ENCODE assay signal across 18 cellular contexts in the genomic region with DNA sequence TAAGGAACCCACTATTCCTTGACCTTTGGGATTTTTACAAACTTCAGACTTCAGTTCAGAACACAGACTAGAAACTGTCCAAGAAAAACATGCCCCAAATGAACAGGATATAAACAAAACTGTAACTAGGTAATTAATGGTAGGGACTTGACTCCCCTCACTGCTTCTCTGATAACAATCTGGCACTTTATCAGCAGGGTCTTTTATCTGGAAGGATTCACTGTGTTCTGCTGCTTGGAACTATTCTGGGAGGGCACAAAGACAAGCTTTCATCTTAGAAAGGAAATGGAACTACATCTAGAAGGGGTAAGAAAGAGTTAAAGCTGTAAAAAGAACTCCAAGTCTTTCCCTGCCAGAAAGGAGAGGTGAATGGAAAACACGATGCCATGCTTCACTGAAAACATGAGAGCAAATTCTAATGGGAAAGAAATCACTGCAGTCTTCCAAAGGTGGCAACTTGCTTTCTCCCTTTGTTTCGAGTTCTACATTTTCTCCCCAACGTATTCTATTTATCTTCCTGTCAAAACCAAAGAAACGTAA.
DNase-seq lines count a peak whose midpoint lies in the region; ATAC-seq and TF ChIP-seq lines count a peak whose summit lies in the region.
"Had no signal": no experiment of that assay in that cellular context is flagged by ENCODE, and none has a peak within 500 bp of the region (broad histone marks: within the 10 kb centered on the region; RNA-seq: fewer than 3 reads in every experiment).

No MANE protein-coding gene starts in this region.

- H3K4me3 ChIP-seq in left ventricle myocardium inferior (no peak overlapping the region), right cardiac atrium (ENCODE audit: low read length) (no peak overlapping the region)
- H3K4me3 ChIP-seq: upper lobe of right lung had no signal

- H3K27ac Mint-ChIP-seq in progenitor cell of endocrine pancreas, result peak overlapping the region; percentile 12
- H3K27ac Mint-ChIP-seq: activated naive CD8-positive, alpha-beta T cell treated with anti-CD3 and anti-CD28 coated beads, Interleukin-2, amount 50 U/mL, for 24 hours; CD8-positive, alpha-beta T cell; effector memory CD8-positive, alpha-beta T cell; HFFc6 had no signal

- H3K36me3 Mint-ChIP-seq in progenitor cell of endocrine pancreas (ENCODE audit: insufficient read depth), result peaks cover 8% of the 10 kb centered on the region

- H3K27ac ChIP-seq in left ventricle myocardium inferior (replicated peaks) (peak overlapping the region; percentile 67), right cardiac atrium (ENCODE audit: low read length) (no peak overlapping the region)
- H3K27ac ChIP-seq: upper lobe of right lung had no signal

- peaks cover 69% of the 10 kb centered on the region for H3K4me1 ChIP-seq in left ventricle myocardium inferior
- H3K4me1 ChIP-seq in right cardiac atrium (ENCODE audit: control insufficient read depth, insufficient read depth, low read length), result peaks cover 4% of the 10 kb centered on the region
- H3K4me1 ChIP-seq: upper lobe of right lung had no signal

- DNase-seq in left ventricle myocardium inferior, result no peak
- DNase-seq in right cardiac atrium, result no peak
- DNase-seq in dermis blood vessel endothelial cell, result peak; percentile 69
- DNase-seq in progenitor cell of endocrine pancreas (ENCODE audit: low spot score, unreplicated experiment), result no peak
- DNase-seq in NOMO-1 treated with dmso at 0.1 percent for 144 hours (lab: John Stamatoyannopoulos, UW; ENCODE audit: unreplicated experiment), result no peak
- DNase-seq in HK-2 (ENCODE audit: unreplicated experiment), result no peak
- DNase-seq in SK-N-DZ (ENCODE audit: low spot score), result no peak
- DNase-seq: ACHN; activated naive CD8-positive, alpha-beta T cell treated with anti-CD3 and anti-CD28 coated beads, Interleukin-2, amount 50 U/mL, for 24 hours; caudate nucleus; CD8-positive, alpha-beta T cell; effector memory CD8-positive, alpha-beta T cell; HFFc6; NCI-H1417 treated with DMSO at 0.1 percent for 48 hours; NCI-H345; stimulated activated naive CD4-positive, alpha-beta T cell; upper lobe of right lung had no signal

- TF ChIP-seq CTCF in left ventricle myocardium inferior (IDR thresholded peaks at IDR 0.05; ENCODE audit: borderline replicate concordance) (no peak), progenitor cell of endocrine pancreas (IDR thresholded peaks at IDR 0.05; ENCODE audit: unreplicated experiment) (no peak)

- no peaks in the 10 kb centered on the region for H3K27me3 ChIP-seq in left ventricle myocardium inferior (ENCODE audit: low read depth)
- H3K27me3 ChIP-seq in right cardiac atrium (ENCODE audit: control insufficient read depth, insufficient read depth), result no peaks in the 10 kb centered on the region
- H3K27me3 ChIP-seq: upper lobe of right lung had no signal

- no peak overlapping the region for H3K4me3 Mint-ChIP-seq in progenitor cell of endocrine pancreas (ENCODE audit: low read depth)
- H3K4me3 Mint-ChIP-seq: activated naive CD8-positive, alpha-beta T cell treated with anti-CD3 and anti-CD28 coated beads, Interleukin-2, amount 50 U/mL, for 24 hours; CD8-positive, alpha-beta T cell; effector memory CD8-positive, alpha-beta T cell; HFFc6 had no signal

- 65% methylated on average over 4 of the region's 4 CpGs for WGBS in right cardiac atrium

- peaks cover 22% of the 10 kb centered on the region for H3K4me1 Mint-ChIP-seq in progenitor cell of endocrine pancreas (ENCODE audit: low read depth)
- H3K4me1 Mint-ChIP-seq: activated naive CD8-positive, alpha-beta T cell treated with anti-CD3 and anti-CD28 coated beads, Interleukin-2, amount 50 U/mL, for 24 hours had no signal

- intact Hi-C loops in left ventricle myocardium inferior (cut with micrococcal nuclease), result no loop called here
- intact Hi-C loops in right cardiac atrium (cut with DNase I), result no loop called here

- no peaks in the 10 kb centered on the region for H3K9me3 Mint-ChIP-seq in progenitor cell of endocrine pancreas (ENCODE audit: low read depth)
- H3K9me3 Mint-ChIP-seq: activated naive CD8-positive, alpha-beta T cell treated with anti-CD3 and anti-CD28 coated beads, Interleukin-2, amount 50 U/mL, for 24 hours; CD8-positive, alpha-beta T cell; effector memory CD8-positive, alpha-beta T cell; HFFc6 had no signal

- peaks cover 19% of the 10 kb centered on the region for H3K27me3 Mint-ChIP-seq in progenitor cell of endocrine pancreas
- H3K27me3 Mint-ChIP-seq: activated naive CD8-positive, alpha-beta T cell treated with anti-CD3 and anti-CD28 coated beads, Interleukin-2, amount 50 U/mL, for 24 hours; effector memory CD8-positive, alpha-beta T cell had no signal

- ATAC-seq in right cardiac atrium (no peak), GM19328 (IDR thresholded peaks at IDR 0.05; ENCODE audit: unreplicated experiment) (no peak)
- ATAC-seq: activated naive CD8-positive, alpha-beta T cell treated with anti-CD3 and anti-CD28 coated beads, Interleukin-2, amount 50 U/mL, for 24 hours; CD8-positive, alpha-beta T cell; effector memory CD8-positive, alpha-beta T cell; upper lobe of right lung had no signal

- H3K36me3 ChIP-seq in left ventricle myocardium inferior, result no peaks in the 10 kb centered on the region
- H3K36me3 ChIP-seq: upper lobe of right lung had no signal

- H3K9me3 ChIP-seq in left ventricle myocardium inferior (replicated peaks) (no peaks in the 10 kb centered on the region), right cardiac atrium (ENCODE audit: control insufficient read depth, low read length) (no peaks in the 10 kb centered on the region)
- H3K9me3 ChIP-seq: upper lobe of right lung had no signal
